Comparison of ENCODE assay signal across 17 cellular contexts in genomic region chr10:48358162-48358561, GRCh38.
"Had no signal": no experiment of that assay in that cellular context is flagged by ENCODE, and none has a peak within 500 bp of the region (broad histone marks: within the 10 kb centered on the region; RNA-seq: fewer than 3 reads in every experiment).

No MANE protein-coding gene starts in this region.

- DNase-seq: activated CD4-positive, alpha-beta memory T cell treated with anti-CD3 and anti-CD28 coated beads, Interleukin-2, amount 10 ng/mL, durations not matched to agents 7 days and 5 days; activated CD4-positive, alpha-beta T cell treated with anti-CD3 and anti-CD28 coated beads, Interleukin-2, amount 10 ng/mL, durations not matched to agents 24 days and 14 days; activated gamma-delta T cell; activated naive CD4-positive, alpha-beta T cell treated with anti-CD3 and anti-CD28 coated beads, Interleukin-2, amount 50 U/mL, for 16 hours; activated naive CD8-positive, alpha-beta T cell treated with anti-CD3 and anti-CD28 coated beads, Interleukin-2, amount 50 U/mL, for 24 hours; effector CD4-positive, alpha-beta T cell; kidney glomerular epithelial cell; lower lobe of right lung; mesendoderm; natural killer cell; stimulated activated CD4-positive, alpha-beta T cell treated with anti-CD3 and anti-CD28 coated beads, Interleukin-1b, Interleukin-23, amount 100 ng/mL, for 48 hours; stimulated activated CD4-positive, alpha-beta T cell treated with anti-CD3 and anti-CD28 coated beads, Interleukin-4, amount 100 ng/mL, for 4 hours; stimulated activated CD8-positive, alpha-beta memory T cell treated with anti-CD3 and anti-CD28 coated beads, Interleukin-4, amount 100 ng/mL, for 48 hours; stimulated activated naive B cell treated with anti-CD40 and anti-IgM and Interleukin-4, amounts not matched to agents 10 μg/mL and 1 μg/mL and 100 μg/mL, for 72 hours had no signal

- ATAC-seq: activated naive CD8-positive, alpha-beta T cell treated with anti-CD3 and anti-CD28 coated beads, Interleukin-2, amount 50 U/mL, for 24 hours; left lung; lower lobe of right lung; stimulated activated naive B cell treated with anti-CD40 and anti-IgM and Interleukin-4, amounts not matched to agents 10 μg/mL and 1 μg/mL and 100 μg/mL, for 72 hours had no signal

- H3K27ac Mint-ChIP-seq: activated CD4-positive, alpha-beta memory T cell treated with anti-CD3 and anti-CD28 coated beads, Interleukin-2, amount 10 ng/mL, durations not matched to agents 7 days and 5 days; activated CD4-positive, alpha-beta T cell treated with anti-CD3 and anti-CD28 coated beads, Interleukin-2, amount 10 ng/mL, durations not matched to agents 24 days and 14 days; activated naive CD8-positive, alpha-beta T cell treated with anti-CD3 and anti-CD28 coated beads, Interleukin-2, amount 50 U/mL, for 24 hours; activated T-helper 1 cell treated with anti-CD3 and anti-CD28 coated beads, Interleukin-12 subunit alpha, Interleukin-12 subunit beta, Interleukin-2, Interleukin-4 antibody, amounts not matched to agents 30 ng/mL and 10 ng/mL and 1 ng/mL, durations not matched to agents 14 hours and 24 hours and 36 hours; stimulated activated naive B cell treated with anti-CD40 and anti-IgM and Interleukin-4, amounts not matched to agents 10 μg/mL and 1 μg/mL and 100 μg/mL, for 72 hours had no signal

- H3K4me3 Mint-ChIP-seq: activated CD4-positive, alpha-beta memory T cell treated with anti-CD3 and anti-CD28 coated beads, Interleukin-2, amount 10 ng/mL, durations not matched to agents 7 days and 5 days; activated CD4-positive, alpha-beta T cell treated with anti-CD3 and anti-CD28 coated beads, Interleukin-2, amount 10 ng/mL, durations not matched to agents 24 days and 14 days; activated naive CD8-positive, alpha-beta T cell treated with anti-CD3 and anti-CD28 coated beads, Interleukin-2, amount 50 U/mL, for 24 hours; activated T-helper 1 cell treated with anti-CD3 and anti-CD28 coated beads, Interleukin-12 subunit alpha, Interleukin-12 subunit beta, Interleukin-2, Interleukin-4 antibody, amounts not matched to agents 30 ng/mL and 10 ng/mL and 1 ng/mL, durations not matched to agents 14 hours and 24 hours and 36 hours; central memory CD8-positive, alpha-beta T cell; natural killer cell; stimulated activated naive B cell treated with anti-CD40 and anti-IgM and Interleukin-4, amounts not matched to agents 10 μg/mL and 1 μg/mL and 100 μg/mL, for 72 hours had no signal

- H3K27me3 Mint-ChIP-seq: activated CD4-positive, alpha-beta memory T cell treated with anti-CD3 and anti-CD28 coated beads, Interleukin-2, amount 10 ng/mL, durations not matched to agents 7 days and 5 days; activated CD4-positive, alpha-beta T cell treated with anti-CD3 and anti-CD28 coated beads, Interleukin-2, amount 10 ng/mL, durations not matched to agents 24 days and 14 days; activated naive CD8-positive, alpha-beta T cell treated with anti-CD3 and anti-CD28 coated beads, Interleukin-2, amount 50 U/mL, for 24 hours; central memory CD8-positive, alpha-beta T cell; stimulated activated naive B cell treated with anti-CD40 and anti-IgM and Interleukin-4, amounts not matched to agents 10 μg/mL and 1 μg/mL and 100 μg/mL, for 72 hours had no signal

- H3K36me3 Mint-ChIP-seq: natural killer cell had no signal

- H3K9me3 Mint-ChIP-seq: activated CD4-positive, alpha-beta T cell treated with anti-CD3 and anti-CD28 coated beads, Interleukin-2, amount 10 ng/mL, durations not matched to agents 24 days and 14 days; central memory CD8-positive, alpha-beta T cell; natural killer cell; stimulated activated naive B cell treated with anti-CD40 and anti-IgM and Interleukin-4, amounts not matched to agents 10 μg/mL and 1 μg/mL and 100 μg/mL, for 72 hours had no signal

- H3K4me1 Mint-ChIP-seq: activated CD4-positive, alpha-beta T cell treated with anti-CD3 and anti-CD28 coated beads, Interleukin-2, amount 10 ng/mL, durations not matched to agents 24 days and 14 days had no signal
